24 cellular contexts compared by ENCODE assay signal in genomic region chr12:131163189-131163738, GRCh38.
"Had no signal": no experiment of that assay in that cellular context is flagged by ENCODE, and none has a peak within 500 bp of the region (broad histone marks: within the 10 kb centered on the region; RNA-seq: fewer than 3 reads in every experiment).

No MANE protein-coding gene starts in this region.

- H3K27me3 Mint-ChIP-seq: stimulated activated naive CD8-positive, alpha-beta T cell treated with anti-CD3 and anti-CD28 coated beads, Interleukin-15, Interleukin-2, amounts not matched to agents 100 ng/mL and 50 ng/mL, for 24 hours had no signal

- H3K4me1 ChIP-seq: gastrocnemius medialis, heart left ventricle, left lung, neural progenitor cell, psoas muscle, sigmoid colon, suprapubic skin, vagina had no signal

- H3K27me3 ChIP-seq: hepatocyte, neural progenitor cell, ovary, suprapubic skin, thyroid gland, vagina had no signal

- H3K9me3 Mint-ChIP-seq: effector memory CD8-positive, alpha-beta T cell; naive thymus-derived CD4-positive, alpha-beta T cell; nephron; neural progenitor cell; stimulated activated effector memory CD8-positive, alpha-beta T cell treated with anti-CD3 and anti-CD28 coated beads, Interleukin-12 subunit alpha, Interleukin-12 subunit beta, amount 100 ng/mL, for 72 hours; stimulated activated naive CD8-positive, alpha-beta T cell treated with anti-CD3 and anti-CD28 coated beads, Interleukin-15, Interleukin-2, amounts not matched to agents 100 ng/mL and 50 ng/mL, for 24 hours had no signal

- H3K27ac Mint-ChIP-seq: effector memory CD8-positive, alpha-beta T cell; naive thymus-derived CD4-positive, alpha-beta T cell; nephron; neural progenitor cell; stimulated activated effector memory CD8-positive, alpha-beta T cell treated with anti-CD3 and anti-CD28 coated beads, Interleukin-12 subunit alpha, Interleukin-12 subunit beta, amount 100 ng/mL, for 72 hours; stimulated activated naive CD8-positive, alpha-beta T cell treated with anti-CD3 and anti-CD28 coated beads, Interleukin-15, Interleukin-2, amounts not matched to agents 100 ng/mL and 50 ng/mL, for 24 hours had no signal

- H3K4me3 ChIP-seq: gastrocnemius medialis, heart left ventricle, hepatocyte, left lung, neural progenitor cell, ovary, psoas muscle, sigmoid colon, suprapubic skin, thyroid gland, vagina had no signal

- H3K36me3 ChIP-seq: gastrocnemius medialis, heart left ventricle, left lung, neural progenitor cell, ovary, sigmoid colon, suprapubic skin, thyroid gland, vagina had no signal

- H3K4me1 Mint-ChIP-seq: naive thymus-derived CD4-positive, alpha-beta T cell; nephron; neural progenitor cell; stimulated activated effector memory CD8-positive, alpha-beta T cell treated with anti-CD3 and anti-CD28 coated beads, Interleukin-12 subunit alpha, Interleukin-12 subunit beta, amount 100 ng/mL, for 72 hours had no signal

- H3K9me3 ChIP-seq: gastrocnemius medialis, heart left ventricle, left lung, ovary, psoas muscle, sigmoid colon, suprapubic skin, thyroid gland, vagina had no signal

- DNase-seq: cortex of kidney; effector memory CD8-positive, alpha-beta T cell; foreskin fibroblast; gastrocnemius medialis; heart left ventricle; left cardiac atrium; midbrain; naive thymus-derived CD4-positive, alpha-beta T cell; nucleus accumbens; ovary; psoas muscle; sigmoid colon; stimulated activated CD4-positive, alpha-beta T cell treated with anti-CD3 and anti-CD28 coated beads, Interleukin-2, amount 100 ng/mL, for 24 hours; stimulated activated CD4-positive, alpha-beta T cell treated with anti-CD3 and anti-CD28 coated beads, Interleukin-4, amount 100 ng/mL, for 24 hours; thyroid gland; trophoblast cell had no signal

- H3K36me3 Mint-ChIP-seq: naive thymus-derived CD4-positive, alpha-beta T cell; neural progenitor cell; stimulated activated effector memory CD8-positive, alpha-beta T cell treated with anti-CD3 and anti-CD28 coated beads, Interleukin-12 subunit alpha, Interleukin-12 subunit beta, amount 100 ng/mL, for 72 hours had no signal

- ATAC-seq: effector memory CD8-positive, alpha-beta T cell; gastrocnemius medialis; heart left ventricle; left cardiac atrium; left lung; naive thymus-derived CD4-positive, alpha-beta T cell; psoas muscle; stimulated activated effector memory CD8-positive, alpha-beta T cell treated with anti-CD3 and anti-CD28 coated beads, Interleukin-12 subunit alpha, Interleukin-12 subunit beta, amount 100 ng/mL, for 72 hours had no signal

- H3K4me3 Mint-ChIP-seq: effector memory CD8-positive, alpha-beta T cell; naive thymus-derived CD4-positive, alpha-beta T cell; nephron; neural progenitor cell; stimulated activated effector memory CD8-positive, alpha-beta T cell treated with anti-CD3 and anti-CD28 coated beads, Interleukin-12 subunit alpha, Interleukin-12 subunit beta, amount 100 ng/mL, for 72 hours; stimulated activated naive CD8-positive, alpha-beta T cell treated with anti-CD3 and anti-CD28 coated beads, Interleukin-15, Interleukin-2, amounts not matched to agents 100 ng/mL and 50 ng/mL, for 24 hours had no signal

- H3K27ac ChIP-seq: gastrocnemius medialis, heart left ventricle, hepatocyte, left lung, neural progenitor cell, ovary, psoas muscle, sigmoid colon, suprapubic skin, thyroid gland, vagina had no signal
